In the genomic region with DNA sequence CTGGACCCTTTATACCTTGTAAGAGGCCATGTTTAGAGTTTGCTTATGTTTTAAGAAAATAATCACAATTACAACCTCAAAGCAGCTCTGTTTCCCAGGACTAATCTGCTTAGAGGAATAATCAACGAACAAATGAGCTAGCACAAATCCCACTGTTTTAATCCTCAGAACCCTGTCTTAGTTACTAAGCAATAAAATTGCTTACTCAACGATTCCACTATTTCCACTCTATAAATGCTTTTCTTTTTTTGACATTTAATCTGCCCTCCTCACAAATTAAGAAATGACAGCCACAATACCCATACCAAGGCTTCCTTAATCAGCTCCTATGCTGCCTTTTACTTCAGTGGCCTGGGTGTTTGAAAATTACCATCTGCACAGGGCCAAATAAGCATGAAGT, we compare ENCODE assay signal across 23 cellular contexts. TPM values are rescaled to one million over a fixed set of nuclear protein-coding genes. Genes with fewer than 3 reads are reported as not detected.
A peak's percentile ranks its signal among the peaks of the same experiment; 100 is the strongest.
DNase-seq lines count a peak whose midpoint lies in the region; ATAC-seq, FAIRE-seq and TF ChIP-seq lines count a peak whose summit lies in the region.
"Had no signal": no experiment of that assay in that cellular context is flagged by ENCODE, and none has a peak within 500 bp of the region (broad histone marks: within the 10 kb centered on the region; RNA-seq: fewer than 3 reads in every experiment).

No MANE protein-coding gene starts in this region.

- no peaks in the 10 kb centered on the region for H3K9me3 Mint-ChIP-seq in central memory CD8-positive, alpha-beta T cell
- peaks cover 4% of the 10 kb centered on the region for H3K9me3 Mint-ChIP-seq in type B pancreatic cell
- H3K9me3 Mint-ChIP-seq: CD8-positive, alpha-beta T cell; HFFc6 had no signal

- no peaks in the 10 kb centered on the region for H3K4me1 ChIP-seq in A549
- H3K4me1 ChIP-seq: BLaER1, Caco-2, HAP-1 had no signal

- no peaks in the 10 kb centered on the region for H3K9me3 ChIP-seq in A549
- H3K9me3 ChIP-seq: Caco-2, HAP-1 had no signal

- no peaks in the 10 kb centered on the region for H3K27me3 Mint-ChIP-seq in central memory CD8-positive, alpha-beta T cell
- no peaks in the 10 kb centered on the region for H3K27me3 Mint-ChIP-seq in type B pancreatic cell
- H3K27me3 Mint-ChIP-seq: B cell had no signal

- DNase-seq in A549 (ENCODE audit: low read depth in 1 of 2, low spot score in 1 of 2) (no peak), D721Med (ENCODE audit: insufficient read length, low spot score) (peak; percentile 16), NCI-H82 treated with DMSO at 0.1 percent for 48 hours (lab: John Stamatoyannopoulos, UW; ENCODE audit: unreplicated experiment) (peak; percentile 39), iPS-NIHi11 (ENCODE audit: low spot score) (no peak), type B pancreatic cell (ENCODE audit: extremely low spot score, unreplicated experiment) (no peak)
- no peak for DNase-seq in central memory CD8-positive, alpha-beta T cell (ENCODE audit: low spot score in 2 of 2)
- DNase-seq: 8988T; Caco-2; CD4-positive, CD25-positive, alpha-beta regulatory T cell; CD8-positive, alpha-beta T cell; DMS53; DMS79 treated with DMSO at 0.1 percent for 48 hours; GF-D8; GOT3; HFFc6 had no signal

- H3K36me3 Mint-ChIP-seq in central memory CD8-positive, alpha-beta T cell (ENCODE audit: insufficient read depth), result peaks cover 8% of the 10 kb centered on the region
- peaks cover 8% of the 10 kb centered on the region for H3K36me3 Mint-ChIP-seq in type B pancreatic cell

- H3K4me3 Mint-ChIP-seq in central memory CD8-positive, alpha-beta T cell, result no peak overlapping the region
- no peak overlapping the region for H3K4me3 Mint-ChIP-seq in type B pancreatic cell
- H3K4me3 Mint-ChIP-seq: B cell; CD4-positive, CD25-positive, alpha-beta regulatory T cell; CD8-positive, alpha-beta T cell; HFFc6 had no signal

- no peak for TF ChIP-seq RAD21 in A549 (conservative IDR thresholded peaks at IDR 0.05 in 1 of 2, IDR thresholded peaks at IDR 0.05 in 1 of 2)

- no peak for TF ChIP-seq EP300 in A549 (IDR thresholded peaks at IDR 0.05)

- TF ChIP-seq POLR2A in A549 (IDR thresholded peaks at IDR 0.05; ENCODE audit: low read length), result no peak

- POLR2A ChIA-PET in A549 (lab: Yijun Ruan, JAX), result no interaction called here

- H3K4me3 ChIP-seq in A549, result no peak overlapping the region
- H3K4me3 ChIP-seq: BLaER1, HAP-1 had no signal

- no peak overlapping the region for H3K4me2 ChIP-seq in A549
- H3K4me2 ChIP-seq: BLaER1 had no signal

- CTCF ChIA-PET in A549 (lab: Yijun Ruan, JAX), result no interaction called here

- 71% methylated on average over 2 of the region's 2 CpGs for WGBS in A549 (ENCODE audit: missing lambda C conversion rate)

- FAIRE-seq in A549 (lab: Jason Lieb, UNC), result no peak
- FAIRE-seq in D721Med (lab: Jason Lieb, UNC), result peak; percentile 97
- FAIRE-seq: GM12891, GM18507, H54 had no signal

- no peak overlapping the region for H3K27ac ChIP-seq in A549
- H3K27ac ChIP-seq: BLaER1, C4-2B had no signal

- peak overlapping the region; percentile 48 for H3K27ac Mint-ChIP-seq in central memory CD8-positive, alpha-beta T cell (ENCODE audit: low read depth)
- no peak overlapping the region for H3K27ac Mint-ChIP-seq in type B pancreatic cell
- H3K27ac Mint-ChIP-seq: B cell; CD8-positive, alpha-beta T cell; HFFc6 had no signal

- no peak for TF ChIP-seq CTCF in A549 (IDR thresholded peaks at IDR 0.05)
- no peak for TF ChIP-seq CTCF in D721Med (IDR thresholded peaks at IDR 0.05; ENCODE audit: insufficient read depth, missing control alignments)
- TF ChIP-seq CTCF in type B pancreatic cell (conservative IDR thresholded peaks at IDR 0.05), result no peak

- ATAC-seq in A549, result no peak
- ATAC-seq in central memory CD8-positive, alpha-beta T cell (replicated peaks; ENCODE audit: extremely low read depth, poor library complexity, severe bottlenecking), result no peak
- no peak for ATAC-seq in GM21526 (IDR thresholded peaks at IDR 0.05; ENCODE audit: low FRiP score, unreplicated experiment)
- ATAC-seq: CD8-positive, alpha-beta T cell had no signal

- H3K4me1 Mint-ChIP-seq in central memory CD8-positive, alpha-beta T cell, result no peaks in the 10 kb centered on the region
- H3K4me1 Mint-ChIP-seq in type B pancreatic cell (ENCODE audit: unreplicated experiment), result no peaks in the 10 kb centered on the region
- H3K4me1 Mint-ChIP-seq: B cell; CD4-positive, CD25-positive, alpha-beta regulatory T cell had no signal

TF ChIP-seq in A549, 52 proteins besides CTCF, POLR2A, EP300 and RAD21:
- TF ChIP-seq, protein P1, sequence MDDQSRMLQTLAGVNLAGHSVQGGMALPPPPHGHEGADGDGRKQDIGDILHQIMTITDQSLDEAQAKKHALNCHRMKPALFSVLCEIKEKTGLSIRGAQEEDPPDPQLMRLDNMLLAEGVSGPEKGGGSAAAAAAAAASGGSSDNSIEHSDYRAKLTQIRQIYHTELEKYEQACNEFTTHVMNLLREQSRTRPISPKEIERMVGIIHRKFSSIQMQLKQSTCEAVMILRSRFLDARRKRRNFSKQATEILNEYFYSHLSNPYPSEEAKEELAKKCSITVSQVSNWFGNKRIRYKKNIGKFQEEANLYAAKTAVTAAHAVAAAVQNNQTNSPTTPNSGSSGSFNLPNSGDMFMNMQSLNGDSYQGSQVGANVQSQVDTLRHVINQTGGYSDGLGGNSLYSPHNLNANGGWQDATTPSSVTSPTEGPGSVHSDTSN (IDR thresholded peaks at IDR 0.05), result no peak
- peak; percentile 66 for TF ChIP-seq MAFK (IDR thresholded peaks at IDR 0.05; ENCODE audit: partially characterized antibody)

RNA-seq across cellular contexts. Expression of a gene that starts 48.8 kb away (rescaled TPM):
- polyA plus RNA-seq in A549 (2011; rRNA removed) (7.7 and 9.0 TPM in 2 replicates), A549 (2017; fragmentation: RNase III; extraction: RNeasy Plus Mini Kit Qiagen cat#74134 plus additional on column Dnase treatment) (5.3 to 6.0 TPM (median 5.8 TPM) in 3 replicates)
- 8.7 and 12.3 TPM in 2 replicates for polyA plus RNA-seq in A549 (2012; cell fraction: cytosol; rRNA removed)
- 11.3 and 25.3 TPM in 2 replicates for polyA plus RNA-seq in A549 (2012; cell fraction: nucleus; rRNA removed)
- 17.7 and 21.8 TPM in 2 replicates for polyA minus RNA-seq in A549 (2011; rRNA and poly(A)+ RNA removed)
- total RNA-seq in type B pancreatic cell (ENCODE audit: low replicate concordance), result 6.4 and 12.7 TPM in 2 replicates

Comparison
In these comparisons a context has a peak if more than half of its experiments do, and no peak if none do; other contexts are left out.
1. DNase-seq: peak in D721Med (single experiment) and NCI-H82 treated with DMSO at 0.1 percent for 48 hours (single experiment); none in A549 (0 of 2), central memory CD8-positive, alpha-beta T cell (0 of 2), iPS-NIHi11 (single experiment) and type B pancreatic cell (single experiment).